Comparison of ENCODE assay signal across 8 cellular contexts in the genomic region with DNA sequence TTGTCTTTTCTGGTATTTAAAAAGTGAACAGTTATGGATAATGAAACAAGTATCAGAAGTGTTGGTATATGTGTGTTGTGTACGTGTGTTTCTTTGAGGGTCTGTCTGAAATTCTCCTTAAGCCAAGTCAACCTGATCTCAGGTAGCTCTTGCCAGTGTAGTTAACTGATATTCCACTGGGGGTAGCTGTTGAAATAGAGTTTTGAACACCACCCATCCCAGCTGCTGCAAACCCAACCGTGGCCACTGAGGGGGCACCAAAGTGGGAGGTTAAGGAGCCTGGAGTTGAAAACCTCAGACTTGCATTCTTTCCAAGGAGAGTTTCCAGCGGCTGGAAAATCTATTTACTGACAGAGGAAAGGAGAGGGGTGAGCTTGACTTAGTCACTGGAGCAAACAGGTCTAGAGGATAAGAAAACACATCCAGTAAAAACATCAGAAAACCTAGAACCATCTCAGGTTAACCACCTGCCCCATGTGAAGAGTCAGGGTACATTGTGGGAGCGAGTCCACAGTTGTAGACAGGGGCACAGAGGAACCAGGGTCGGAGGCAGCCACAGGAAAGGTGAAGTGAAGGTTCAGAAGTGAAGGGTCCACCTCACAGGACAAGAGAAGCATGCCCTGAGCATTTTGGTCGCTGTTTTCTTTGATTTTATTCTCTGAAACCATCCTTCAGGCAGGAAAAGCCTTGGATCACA. TPM values are rescaled to one million over a fixed set of nuclear protein-coding genes. Genes with fewer than 3 reads are reported as not detected.
DNase-seq lines count a peak whose midpoint lies in the region; ATAC-seq, FAIRE-seq and TF ChIP-seq lines count a peak whose summit lies in the region.

No MANE protein-coding gene starts in this region.

- CTCF ChIA-PET in WTC11 (lab: Charles Lee) = interaction anchor here (0.6 to 1.6 kb wide), 16 partner anchors 9 to 293 kb away, joined by 3 to 37 read pairs (median 4); a partner anchor contains a TSS

- ATAC-seq in HG02885 (IDR thresholded peaks at IDR 0.05; ENCODE audit: poor library complexity, unreplicated experiment) = peak; percentile 96
- peak; percentile 100 for ATAC-seq in WTC11
- peak; percentile 86 for ATAC-seq in foreskin keratinocyte
- ATAC-seq in sciatic nerve = no peak

- peak; percentile 82 for TF ChIP-seq CTCF in BE2C (IDR thresholded peaks at IDR 0.05; ENCODE audit: low read depth, low read length)
- TF ChIP-seq CTCF in WTC11 (IDR thresholded peaks at IDR 0.05) = peak; percentile 57; the same call in 1 of the 2 replicates
- peak; percentile 67 for TF ChIP-seq CTCF in foreskin keratinocyte (conservative IDR thresholded peaks at IDR 0.05)

- peaks cover 8% of the 10 kb centered on the region for H3K4me1 Mint-ChIP-seq in WTC11

- no peak overlapping the region for H3K4me3 ChIP-seq in BE2C (ENCODE audit: low read depth, low read length)

- 0 out of 2 replicates have a peak overlapping the region, but pooled peaks have one; percentile 49 for H3K27ac Mint-ChIP-seq in WTC11

- DNase-seq in BE2C = peak; percentile 62
- no peak for DNase-seq in GM18507 (ENCODE audit: extremely low spot score, insufficient read length, low read depth)
- peak; percentile 46 for DNase-seq in NCI-H146 (lab: John Stamatoyannopoulos, UW)
- DNase-seq in WTC11 (ENCODE audit: low spot score) = peak; percentile 80
- DNase-seq in foreskin keratinocyte = peak in 1 of 2 donors; percentile 44
- DNase-seq in stimulated activated CD4-positive, alpha-beta T cell treated with anti-CD3 and anti-CD28 coated beads, Interleukin-4, amount 100 ng/mL, for 1 hour = peak; percentile 8
- DNase-seq in sciatic nerve (ENCODE audit: low spot score) = no peak

- no peak overlapping the region for H3K27ac ChIP-seq in foreskin keratinocyte

- H3K27me3 ChIP-seq in BE2C (no peaks in the 10 kb centered on the region), foreskin keratinocyte (peaks cover 7% of the 10 kb centered on the region)

- no peaks in the 10 kb centered on the region for H3K36me3 ChIP-seq in BE2C

- no peaks in the 10 kb centered on the region for H3K9me3 ChIP-seq in BE2C

- H3K4me1 ChIP-seq in BE2C = no peaks in the 10 kb centered on the region
- no peaks in the 10 kb centered on the region for H3K4me1 ChIP-seq in foreskin keratinocyte

- FAIRE-seq in GM18507 (lab: Jason Lieb, UNC) = peak; percentile 52

- POLR2A ChIA-PET in WTC11 (lab: Charles Lee) = interaction anchor here (1.1 kb wide), 1 partner anchor 27 kb away, joined by 4 read pairs; no protein-coding TSS in a partner anchor

- no peaks in the 10 kb centered on the region for H3K9me3 Mint-ChIP-seq in WTC11

- intact Hi-C loops in sciatic nerve (cut with DNase I) = no loop called here

- H3K4me3 Mint-ChIP-seq in WTC11 = no peak overlapping the region

- no peaks in the 10 kb centered on the region; the same call in 1 of the 2 replicates for H3K27me3 Mint-ChIP-seq in WTC11 (ENCODE audit: low read depth)

- H3K36me3 Mint-ChIP-seq in WTC11 = no peaks in the 10 kb centered on the region

TF ChIP-seq in WTC11, 78 proteins besides CTCF, POLR2A, EP300 and RAD21:
- TF ChIP-seq JUN (CRISPR knock-in tag; IDR thresholded peaks at IDR 0.05) (no peak), NFYB (CRISPR knock-in tag; conservative IDR thresholded peaks at IDR 0.05; ENCODE audit: low read depth) (no peak), FOXK1 (CRISPR knock-in tag; IDR thresholded peaks at IDR 0.05) (no peak), NR2C2 (CRISPR knock-in tag; IDR thresholded peaks at IDR 0.05) (no peak), EMX1 (CRISPR knock-in tag; IDR thresholded peaks at IDR 0.05) (no peak), ESRRA (CRISPR knock-in tag; IDR thresholded peaks at IDR 0.05; ENCODE audit: borderline replicate concordance) (no peak), ZNF138 (CRISPR knock-in tag; conservative IDR thresholded peaks at IDR 0.05) (no peak), ATF1 (CRISPR knock-in tag; IDR thresholded peaks at IDR 0.05) (no peak), ZNF121 (CRISPR knock-in tag; IDR thresholded peaks at IDR 0.05) (no peak), PRRX2 (CRISPR knock-in tag; IDR thresholded peaks at IDR 0.05) (no peak), KAT7 (CRISPR knock-in tag; IDR thresholded peaks at IDR 0.05; ENCODE audit: borderline replicate concordance) (no peak), IRF2 (CRISPR knock-in tag; IDR thresholded peaks at IDR 0.05; ENCODE audit: borderline replicate concordance, low read depth) (no peak)
- TF ChIP-seq, protein P1, sequence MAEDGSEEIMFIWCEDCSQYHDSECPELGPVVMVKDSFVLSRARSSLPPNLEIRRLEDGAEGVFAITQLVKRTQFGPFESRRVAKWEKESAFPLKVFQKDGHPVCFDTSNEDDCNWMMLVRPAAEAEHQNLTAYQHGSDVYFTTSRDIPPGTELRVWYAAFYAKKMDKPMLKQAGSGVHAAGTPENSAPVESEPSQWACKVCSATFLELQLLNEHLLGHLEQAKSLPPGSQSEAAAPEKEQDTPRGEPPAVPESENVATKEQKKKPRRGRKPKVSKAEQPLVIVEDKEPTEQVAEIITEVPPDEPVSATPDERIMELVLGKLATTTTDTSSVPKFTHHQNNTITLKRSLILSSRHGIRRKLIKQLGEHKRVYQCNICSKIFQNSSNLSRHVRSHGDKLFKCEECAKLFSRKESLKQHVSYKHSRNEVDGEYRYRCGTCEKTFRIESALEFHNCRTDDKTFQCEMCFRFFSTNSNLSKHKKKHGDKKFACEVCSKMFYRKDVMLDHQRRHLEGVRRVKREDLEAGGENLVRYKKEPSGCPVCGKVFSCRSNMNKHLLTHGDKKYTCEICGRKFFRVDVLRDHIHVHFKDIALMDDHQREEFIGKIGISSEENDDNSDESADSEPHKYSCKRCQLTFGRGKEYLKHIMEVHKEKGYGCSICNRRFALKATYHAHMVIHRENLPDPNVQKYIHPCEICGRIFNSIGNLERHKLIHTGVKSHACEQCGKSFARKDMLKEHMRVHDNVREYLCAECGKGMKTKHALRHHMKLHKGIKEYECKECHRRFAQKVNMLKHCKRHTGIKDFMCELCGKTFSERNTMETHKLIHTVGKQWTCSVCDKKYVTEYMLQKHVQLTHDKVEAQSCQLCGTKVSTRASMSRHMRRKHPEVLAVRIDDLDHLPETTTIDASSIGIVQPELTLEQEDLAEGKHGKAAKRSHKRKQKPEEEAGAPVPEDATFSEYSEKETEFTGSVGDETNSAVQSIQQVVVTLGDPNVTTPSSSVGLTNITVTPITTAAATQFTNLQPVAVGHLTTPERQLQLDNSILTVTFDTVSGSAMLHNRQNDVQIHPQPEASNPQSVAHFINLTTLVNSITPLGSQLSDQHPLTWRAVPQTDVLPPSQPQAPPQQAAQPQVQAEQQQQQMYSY (CRISPR knock-in tag; IDR thresholded peaks at IDR 0.05) = no peak
- TF ChIP-seq, protein P2, sequence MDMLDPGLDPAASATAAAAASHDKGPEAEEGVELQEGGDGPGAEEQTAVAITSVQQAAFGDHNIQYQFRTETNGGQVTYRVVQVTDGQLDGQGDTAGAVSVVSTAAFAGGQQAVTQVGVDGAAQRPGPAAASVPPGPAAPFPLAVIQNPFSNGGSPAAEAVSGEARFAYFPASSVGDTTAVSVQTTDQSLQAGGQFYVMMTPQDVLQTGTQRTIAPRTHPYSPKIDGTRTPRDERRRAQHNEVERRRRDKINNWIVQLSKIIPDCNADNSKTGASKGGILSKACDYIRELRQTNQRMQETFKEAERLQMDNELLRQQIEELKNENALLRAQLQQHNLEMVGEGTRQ (CRISPR knock-in tag; IDR thresholded peaks at IDR 0.05) = no peak
- TF ChIP-seq, protein P3, sequence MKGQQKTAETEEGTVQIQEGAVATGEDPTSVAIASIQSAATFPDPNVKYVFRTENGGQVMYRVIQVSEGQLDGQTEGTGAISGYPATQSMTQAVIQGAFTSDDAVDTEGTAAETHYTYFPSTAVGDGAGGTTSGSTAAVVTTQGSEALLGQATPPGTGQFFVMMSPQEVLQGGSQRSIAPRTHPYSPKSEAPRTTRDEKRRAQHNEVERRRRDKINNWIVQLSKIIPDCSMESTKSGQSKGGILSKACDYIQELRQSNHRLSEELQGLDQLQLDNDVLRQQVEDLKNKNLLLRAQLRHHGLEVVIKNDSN (CRISPR knock-in tag; IDR thresholded peaks at IDR 0.05) = no peak
- TF ChIP-seq, protein P4, sequence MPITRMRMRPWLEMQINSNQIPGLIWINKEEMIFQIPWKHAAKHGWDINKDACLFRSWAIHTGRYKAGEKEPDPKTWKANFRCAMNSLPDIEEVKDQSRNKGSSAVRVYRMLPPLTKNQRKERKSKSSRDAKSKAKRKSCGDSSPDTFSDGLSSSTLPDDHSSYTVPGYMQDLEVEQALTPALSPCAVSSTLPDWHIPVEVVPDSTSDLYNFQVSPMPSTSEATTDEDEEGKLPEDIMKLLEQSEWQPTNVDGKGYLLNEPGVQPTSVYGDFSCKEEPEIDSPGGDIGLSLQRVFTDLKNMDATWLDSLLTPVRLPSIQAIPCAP (CRISPR knock-in tag; IDR thresholded peaks at IDR 0.05) = no peak
- TF ChIP-seq, protein P5, sequence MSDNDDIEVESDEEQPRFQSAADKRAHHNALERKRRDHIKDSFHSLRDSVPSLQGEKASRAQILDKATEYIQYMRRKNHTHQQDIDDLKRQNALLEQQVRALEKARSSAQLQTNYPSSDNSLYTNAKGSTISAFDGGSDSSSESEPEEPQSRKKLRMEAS (CRISPR knock-in tag; IDR thresholded peaks at IDR 0.05) = no peak

RNA-seq across cellular contexts. Expression of a gene that starts 8.8 kb away (rescaled TPM):
- 34.5 TPM for polyA plus RNA-seq in BE2C (2012; ENCODE audit: insufficient read depth, insufficient read length, low read depth)
- total RNA-seq in WTC11 (2021) (30.0 to 31.4 TPM (median 30.4 TPM) in 3 replicates), foreskin keratinocyte (18.4 and 19.9 TPM in 2 replicates), sciatic nerve (41.5 TPM)
- polyA plus RNA-seq in foreskin keratinocyte = 3.6 and 3.9 TPM in 2 replicates

Comparison
In these comparisons a context has a peak if more than half of its experiments do, and no peak if none do; other contexts are left out.
1. DNase-seq: peak in BE2C (single experiment), NCI-H146 (single experiment), WTC11 (single experiment) and stimulated activated CD4-positive, alpha-beta T cell treated with anti-CD3 and anti-CD28 coated beads, Interleukin-4, amount 100 ng/mL, for 1 hour (single experiment); none in GM18507 (single experiment) and sciatic nerve (single experiment).
2. Peak in every context shown above with its lines, with median percentiles within 50 percentile points of each other: CTCF ChIP-seq.